Comparison of ENCODE assay signal across 8 cellular contexts in the genomic region with DNA sequence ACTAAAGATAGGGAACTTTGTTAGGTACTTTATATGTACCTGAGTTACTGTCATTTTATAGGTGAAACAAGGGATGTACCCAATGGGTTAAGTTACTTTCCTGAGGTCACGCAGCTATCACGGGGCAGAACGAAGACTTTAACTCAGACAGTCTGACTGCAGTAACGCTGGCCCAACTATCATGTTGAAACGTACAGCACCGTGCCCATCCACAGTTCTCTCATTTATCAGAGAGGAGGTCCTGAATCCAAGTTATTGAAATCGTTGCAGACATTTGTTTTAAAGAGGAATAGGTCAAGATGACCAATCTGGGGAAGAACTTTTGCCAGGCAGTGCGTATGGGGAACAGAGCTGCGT. TPM values are rescaled to one million over a fixed set of nuclear protein-coding genes. Genes with fewer than 3 reads are reported as not detected.
DNase-seq lines count a peak whose midpoint lies in the region; ATAC-seq and TF ChIP-seq lines count a peak whose summit lies in the region.

No MANE protein-coding gene starts in this region.

- no CpG with 5 or more reads among the region's 9 CpGs for WGBS in neuronal stem cell (ENCODE audit: extremely low coverage in 2 of 2, insufficient read length in 2 of 2, insufficient replicate concordance in 1 of 2), 2 donors

- no peak overlapping the region for H3K23ac ChIP-seq in neuronal stem cell (ENCODE audit: low read depth, low read length, poor library complexity)

- TF ChIP-seq CTCF in chondrocyte (IDR thresholded peaks at IDR 0.05) (no peak), GM13976 (IDR thresholded peaks at IDR 0.05; ENCODE audit: borderline replicate concordance, control extremely low read depth, extremely low read depth, insufficient read depth, missing control alignments) (no peak)

- H2BK5ac ChIP-seq in neuronal stem cell (ENCODE audit: low read length) = no peak overlapping the region

- no peaks in the 10 kb centered on the region for H3K36me3 ChIP-seq in neuronal stem cell (replicated peaks in 1 of 2; ENCODE audit: control insufficient read depth in 2 of 2, insufficient read depth in 2 of 2, low read length in 2 of 2)

- H3K79me1 ChIP-seq in neuronal stem cell (ENCODE audit: low read depth, low read length) = no peaks in the 10 kb centered on the region

- peak in 1 of 2 donors; percentile 24 for DNase-seq in activated T-cell treated with anti-CD3 and anti-CD28 coated beads, Interleukin-2, amount 50 U/mL, for 72 hours
- no peak for DNase-seq in activated T-cell treated with anti-CD3 and anti-CD28 coated beads for 4 hours
- no peak for DNase-seq in chondrocyte (ENCODE audit: low spot score)
- no peak for DNase-seq in neuronal stem cell (ENCODE audit: low spot score)
- no peak for DNase-seq in GM13976 (ENCODE audit: low spot score)
- no peak for DNase-seq in stimulated activated CD4-positive, alpha-beta T cell treated with anti-CD3 and anti-CD28 coated beads, Interleukin-1b, Interleukin-23, amount 100 ng/mL, for 48 hours
- DNase-seq in activated CD4-positive, alpha-beta T cell treated with anti-CD3 and anti-CD28 coated beads for 4 hours = no peak

- no peaks in the 10 kb centered on the region for H3K27me3 Mint-ChIP-seq in activated T-cell treated with anti-CD3 and anti-CD28 coated beads, Interleukin-2, amount 50 U/mL, for 72 hours (ENCODE audit: low read depth)
- H3K27me3 Mint-ChIP-seq in chondrocyte (ENCODE audit: low read depth) = no peaks in the 10 kb centered on the region

- no peak overlapping the region for H3K27ac ChIP-seq in neuronal stem cell (replicated peaks; ENCODE audit: low read length)

- no peak overlapping the region for H3K4ac ChIP-seq in neuronal stem cell (ENCODE audit: low read length)

- H4K8ac ChIP-seq in neuronal stem cell (ENCODE audit: low read depth, low read length) = no peak overlapping the region

- peak overlapping the region; percentile 84 for H2AFZ ChIP-seq in neuronal stem cell (ENCODE audit: low read length)

- H2BK12ac ChIP-seq in neuronal stem cell (ENCODE audit: low read length) = no peak overlapping the region

- ATAC-seq in activated T-cell treated with anti-CD3 and anti-CD28 coated beads, Interleukin-2, amount 50 U/mL, for 72 hours (replicated peaks in 1 of 2) = peak in 1 of 2 donors; percentile 27
- ATAC-seq in HG03571 (IDR thresholded peaks at IDR 0.05; ENCODE audit: unreplicated experiment) = peak; percentile 4

- H3K4me1 ChIP-seq in neuronal stem cell (ENCODE audit: control insufficient read depth in 2 of 2, insufficient read depth in 1 of 2, low read depth in 1 of 2, low read length in 2 of 2) = peaks cover 13 to 14% of the 10 kb centered on the region in 2 donors

- peak overlapping the region; percentile 87 for H3K27ac Mint-ChIP-seq in activated T-cell treated with anti-CD3 and anti-CD28 coated beads, Interleukin-2, amount 50 U/mL, for 72 hours
- peak overlapping the region; percentile 9 for H3K27ac Mint-ChIP-seq in chondrocyte (ENCODE audit: unreplicated experiment)

- H3K14ac ChIP-seq in neuronal stem cell (ENCODE audit: low read length) = no peak overlapping the region

- H3K18ac ChIP-seq in neuronal stem cell (ENCODE audit: low read length) = peak overlapping the region; percentile 77

- no peak overlapping the region for H4K91ac ChIP-seq in neuronal stem cell (ENCODE audit: low read depth, low read length, poor library complexity)

- H3K9me3 ChIP-seq in neuronal stem cell (replicated peaks in 1 of 2; ENCODE audit: control insufficient read depth in 2 of 2, insufficient read depth in 1 of 2, low read depth in 1 of 2, low read length in 2 of 2) = no peaks in the 10 kb centered on the region

- no peaks in the 10 kb centered on the region for H3K36me3 Mint-ChIP-seq in activated T-cell treated with anti-CD3 and anti-CD28 coated beads, Interleukin-2, amount 50 U/mL, for 72 hours (ENCODE audit: insufficient read depth in 2 of 2)
- H3K36me3 Mint-ChIP-seq in chondrocyte (ENCODE audit: low read depth) = no peaks in the 10 kb centered on the region

- H2BK15ac ChIP-seq in neuronal stem cell (ENCODE audit: low read length) = no peak overlapping the region

- H3K4me3 Mint-ChIP-seq in activated T-cell treated with anti-CD3 and anti-CD28 coated beads, Interleukin-2, amount 50 U/mL, for 72 hours = peak overlapping the region; percentile 87 to 90
- peak overlapping the region; percentile 68 for H3K4me3 Mint-ChIP-seq in chondrocyte (ENCODE audit: unreplicated experiment)

- in situ Hi-C loops in GM13976 (cut with MboI; ENCODE audit: low sequenced_read_pairs, unreplicated experiment) = no loop called here

- H2AK5ac ChIP-seq in neuronal stem cell (ENCODE audit: low read depth, low read length) = no peak overlapping the region

- H3K4me3 ChIP-seq in neuronal stem cell (ENCODE audit: low read length in 2 of 2) = peak overlapping the region; percentile 68 to 69

- H3K4me2 ChIP-seq in neuronal stem cell (ENCODE audit: insufficient read depth, low read length, poor library complexity, severe bottlenecking) = peak overlapping the region; percentile 93

- no peak overlapping the region for H2BK120ac ChIP-seq in neuronal stem cell (ENCODE audit: low read depth, low read length)

- H3K9me3 Mint-ChIP-seq in activated T-cell treated with anti-CD3 and anti-CD28 coated beads, Interleukin-2, amount 50 U/mL, for 72 hours = no peaks in the 10 kb centered on the region
- H3K9me3 Mint-ChIP-seq in chondrocyte (ENCODE audit: low read depth) = no peaks in the 10 kb centered on the region

- no peak overlapping the region for H3K9ac ChIP-seq in neuronal stem cell (ENCODE audit: low read depth, low read length, poor library complexity)

- H3K27me3 ChIP-seq in neuronal stem cell (ENCODE audit: control insufficient read depth in 3 of 3, insufficient read depth in 3 of 3, low read depth in 1 of 3, low read length in 3 of 3) = peaks cover 0 to 8% (median 4%) of the 10 kb centered on the region in 3 experiments

- peaks cover 64% of the 10 kb centered on the region for H3K4me1 Mint-ChIP-seq in activated T-cell treated with anti-CD3 and anti-CD28 coated beads, Interleukin-2, amount 50 U/mL, for 72 hours (ENCODE audit: low read depth)
- H3K4me1 Mint-ChIP-seq in chondrocyte (ENCODE audit: low read depth) = peaks cover 53% of the 10 kb centered on the region

RNA-seq across cellular contexts. Expression of a gene that starts 0.6 kb away (rescaled TPM):
- 10 to 100 TPM; 68.6 to 73.0 TPM for total RNA-seq in activated T-cell treated with anti-CD3 and anti-CD28 coated beads, Interleukin-2, amount 50 U/mL, for 72 hours
- 189 to 310 TPM (median 286 TPM) in 3 replicates for total RNA-seq in chondrocyte
- 40.3 TPM for polyA plus RNA-seq in neuronal stem cell (2013, experiment 1 of 2)
- polyA plus RNA-seq in neuronal stem cell (2013, experiment 2 of 2) = 40.4 TPM
